ENCODE assay signal across 8 cellular contexts in the genomic region with DNA sequence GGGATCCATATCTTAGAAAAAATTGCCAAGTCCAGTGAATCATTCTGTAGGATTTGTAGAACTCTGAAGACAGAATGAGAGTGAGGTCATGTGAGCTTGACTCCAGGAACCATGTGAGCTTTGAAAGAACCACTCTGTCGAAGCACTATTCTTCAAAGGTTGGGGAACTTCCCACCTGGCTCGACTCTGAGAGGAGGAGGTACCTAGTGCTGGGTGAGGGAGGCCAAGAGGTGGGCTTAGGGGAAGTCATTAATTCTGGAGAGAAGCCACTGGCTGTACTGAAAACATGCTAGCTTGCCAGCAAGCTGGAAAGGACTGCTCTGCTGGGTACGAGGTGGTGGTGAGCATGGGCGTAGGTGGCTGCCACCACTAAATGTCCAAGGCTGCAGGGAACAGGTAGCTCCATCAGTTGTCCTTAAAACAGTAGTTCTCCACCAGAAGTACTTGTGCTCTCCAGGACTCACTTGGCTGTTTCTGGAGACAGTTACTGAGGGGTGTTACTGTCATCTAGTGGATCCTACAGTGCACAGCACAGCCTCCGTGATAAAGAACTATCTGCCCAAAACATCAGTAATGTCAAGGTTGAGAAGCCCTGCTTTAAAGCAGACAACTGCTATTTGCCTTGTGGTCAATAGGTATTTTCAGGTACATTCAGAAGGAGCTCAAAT. TPM values are rescaled to one million over a fixed set of nuclear protein-coding genes. Genes with fewer than 3 reads are reported as not detected.
A peak's percentile ranks its signal among the peaks of the same experiment; 100 is the strongest.
DNase-seq lines count a peak whose midpoint lies in the region; ATAC-seq, FAIRE-seq and TF ChIP-seq lines count a peak whose summit lies in the region.

No MANE protein-coding gene starts in this region.

- in situ Hi-C loops in ACHN (cut with HindIII; ENCODE audit: low pct_ligation_motif_present, low pct_unique_long_range_greater_than_20kb, low sequenced_read_pairs), result no loop called here

- peak; percentile 3 for DNase-seq in ACHN
- DNase-seq in GM12891 (ENCODE audit: insufficient read length, low spot score), result peak; percentile 37
- DNase-seq in NCI-H69 (lab: John Stamatoyannopoulos, UW), result peak; percentile 36
- DNase-seq in dermis blood vessel endothelial cell, result peak; percentile 22
- DNase-seq in neural crest cell (ENCODE audit: low read depth, low spot score), result no peak
- DNase-seq in HPDE6-E6E7 (ENCODE audit: extremely low spot score), result no peak
- DNase-seq in NCI-H2227 (lab: John Stamatoyannopoulos, UW; ENCODE audit: unreplicated experiment), result no peak

- H3K9me3 Mint-ChIP-seq in neural crest cell, result peaks cover 17% of the 10 kb centered on the region

- ATAC-seq in HG02852 (IDR thresholded peaks at IDR 0.05; ENCODE audit: unreplicated experiment), result no peak

- H3K4me3 Mint-ChIP-seq in neural crest cell, result no peak overlapping the region

- H3K4me1 Mint-ChIP-seq in neural crest cell, result no peaks in the 10 kb centered on the region

- no peak overlapping the region for H3K27ac Mint-ChIP-seq in neural crest cell (ENCODE audit: unreplicated experiment)

- peak; percentile 46 for TF ChIP-seq CTCF in neural crest cell (conservative IDR thresholded peaks at IDR 0.05)

- peak; percentile 78 for FAIRE-seq in GM12891 (lab: Jason Lieb, UNC)

- peaks cover 3% of the 10 kb centered on the region for H3K27me3 Mint-ChIP-seq in neural crest cell (ENCODE audit: low read depth)

- TF ChIP-seq POLR2A in GM12891 (IDR thresholded peaks at IDR 0.05; ENCODE audit: low read depth, low read length), result no peak

- H3K36me3 Mint-ChIP-seq in neural crest cell (ENCODE audit: low read depth), result peaks cover 57% of the 10 kb centered on the region

TF ChIP-seq in GM12891, 5 proteins besides CTCF, POLR2A, EP300 and RAD21:
- TF ChIP-seq POLR2AphosphoS5 (IDR thresholded peaks at IDR 0.05; ENCODE audit: low read depth, low read length) (no peak), TAF1 (IDR thresholded peaks at IDR 0.05; ENCODE audit: low read depth, low read length) (no peak), PAX5 (IDR thresholded peaks at IDR 0.05; ENCODE audit: insufficient read depth, low read length, severe bottlenecking) (no peak), SPI1 (IDR thresholded peaks at IDR 0.05; ENCODE audit: low read depth, low read length) (no peak), POU2F2 (IDR thresholded peaks at IDR 0.05; ENCODE audit: low read depth, low read length) (no peak)

RNA-seq across cellular contexts. Expression of gene SYNJ2, which starts 34.7 kb away (rescaled TPM):
- polyA plus RNA-seq in GM12891 (2012; ENCODE audit: low read depth, missing spikeins), result 0.65 TPM
- 29.6 and 34.7 TPM in 2 replicates for total RNA-seq in dermis blood vessel endothelial cell
- 2.9 TPM in 2 replicates for total RNA-seq in neural crest cell

Comparison
In these comparisons a context has a peak if more than half of its experiments do, and no peak if none do; other contexts are left out.
1. DNase-seq: peak in ACHN (single experiment), GM12891 (single experiment), NCI-H69 (single experiment) and dermis blood vessel endothelial cell (single experiment); none in neural crest cell (single experiment), HPDE6-E6E7 (single experiment) and NCI-H2227 (single experiment).